In genomic region chr17:12637015-12637414, GRCh38 we compare ENCODE assay signal across 14 cellular contexts. TPM values are rescaled to one million over a fixed set of nuclear protein-coding genes. Genes with fewer than 3 reads are reported as not detected.
DNase-seq lines count a peak whose midpoint lies in the region; ATAC-seq and TF ChIP-seq lines count a peak whose summit lies in the region.
"Had no signal": no experiment of that assay in that cellular context is flagged by ENCODE, and none has a peak within 500 bp of the region (broad histone marks: within the 10 kb centered on the region; RNA-seq: fewer than 3 reads in every experiment).

No MANE protein-coding gene starts in this region.

- H3K4me1 ChIP-seq in HUES64 (ENCODE audit: insufficient read depth, low read length) (peaks cover 10% of the 10 kb centered on the region), left lung (no peaks in the 10 kb centered on the region)
- H3K4me1 ChIP-seq: HAP-1, tibial nerve had no signal

- TF ChIP-seq CTCF in AG10803 (conservative IDR thresholded peaks at IDR 0.05; ENCODE audit: low read length), result no peak
- no peak for TF ChIP-seq CTCF in left lung (IDR thresholded peaks at IDR 0.05)

- 0 out of 2 replicates have a peak overlapping the region, but pooled peaks have one; percentile 30 for H3K27ac ChIP-seq in HUES64 (ENCODE audit: low read depth, low read length)
- no peak overlapping the region for H3K27ac ChIP-seq in left lung
- H3K27ac ChIP-seq: tibial nerve had no signal

- 44% methylated on average over 2 of the region's 2 CpGs for WGBS in HUES64

- ATAC-seq in left lung (peak; percentile 65), HG03175 (IDR thresholded peaks at IDR 0.05; ENCODE audit: unreplicated experiment) (no peak)

- no peak overlapping the region for H3K9ac ChIP-seq in HUES64 (ENCODE audit: low read depth, low read length)

- DNase-seq in AG10803 (ENCODE audit: low read depth), result peak; percentile 88
- peak; percentile 72 for DNase-seq in brain pericyte (ENCODE audit: low read depth, low spot score)
- no peak for DNase-seq in left lung
- DNase-seq in erythroblast (lab: John Stamatoyannopoulos, UW), result no peak
- DNase-seq in NCI-H345 (lab: John Stamatoyannopoulos, UW), result no peak
- no peak for DNase-seq in NK-92 (lab: John Stamatoyannopoulos, UW; ENCODE audit: unreplicated experiment)
- DNase-seq: activated CD8-positive, alpha-beta memory T cell treated with anti-CD3 and anti-CD28 coated beads for 24 hours; central memory CD4-positive, alpha-beta T cell; NCI-H187 treated with DMSO at 0.1 percent for 48 hours; SHP77 treated with DMSO at 0.1 percent for 48 hours had no signal

- no peak overlapping the region for H3K4me3 ChIP-seq in AG10803 (ENCODE audit: low read length)
- H3K4me3 ChIP-seq in HUES64 (ENCODE audit: low read length), result no peak overlapping the region
- H3K4me3 ChIP-seq in left lung, result no peak overlapping the region
- H3K4me3 ChIP-seq: HAP-1, tibial nerve had no signal

- no peak for TF ChIP-seq POLR2A in erythroblast (IDR thresholded peaks at IDR 0.05; ENCODE audit: low read length)

- no peaks in the 10 kb centered on the region for H3K36me3 ChIP-seq in HUES64 (ENCODE audit: insufficient read depth, low read length)
- no peaks in the 10 kb centered on the region for H3K36me3 ChIP-seq in left lung
- H3K36me3 ChIP-seq: HAP-1, tibial nerve had no signal

- intact Hi-C loops in left lung (cut with DNase I), result no loop called here

- H3K9me3 ChIP-seq in HUES64 (ENCODE audit: insufficient read depth, low read depth, low read length) (no peaks in the 10 kb centered on the region), left lung (no peaks in the 10 kb centered on the region)
- H3K9me3 ChIP-seq: HAP-1, tibial nerve had no signal

- H3K27me3 ChIP-seq in HUES64 (ENCODE audit: insufficient read depth, low read length) (no peaks in the 10 kb centered on the region), left lung (peaks cover 0 to 7% of the 10 kb centered on the region in 2 donors)
- H3K27me3 ChIP-seq: tibial nerve had no signal

RNA-seq across cellular contexts. Expression of gene MYOCD, which starts 28.7 kb away (rescaled TPM):
- polyA plus RNA-seq in HUES64 (2013, experiment 1 of 2), result 0.95 TPM
- 1.3 TPM for polyA plus RNA-seq in HUES64 (2013, experiment 2 of 2)
- total RNA-seq in left lung, result 1 to 10 TPM; 3.3 to 5.4 TPM

Comparison
In these comparisons a context has a peak if more than half of its experiments do, and no peak if none do; other contexts are left out.
1. DNase-seq: peak in AG10803 (single experiment) and brain pericyte (single experiment); none in left lung (0 of 2), erythroblast (0 of 2), NCI-H345 (single experiment) and NK-92 (single experiment).